In genomic region chr11:224424-224823, GRCh38 we compare ENCODE assay signal across 26 cellular contexts. TPM values are rescaled to one million over a fixed set of nuclear protein-coding genes. Genes with fewer than 3 reads are reported as not detected.
"Had no signal": no experiment of that assay in that cellular context is flagged by ENCODE, and none has a peak within 500 bp of the region (broad histone marks: within the 10 kb centered on the region; RNA-seq: fewer than 3 reads in every experiment).

No MANE protein-coding gene starts in this region.

- H3K4me1 ChIP-seq: colonic mucosa, left lung, psoas muscle, suprapubic skin, thyroid gland had no signal

- H3K4me3 ChIP-seq: colonic mucosa, heart right ventricle, left lung, psoas muscle, skin epidermis, suprapubic skin, thyroid gland had no signal

- H3K27me3 Mint-ChIP-seq: naive thymus-derived CD4-positive, alpha-beta T cell; type B pancreatic cell had no signal

- H3K9me3 ChIP-seq: colonic mucosa, heart right ventricle, left lung, neutrophil, psoas muscle, suprapubic skin, thyroid gland had no signal

- H3K27ac ChIP-seq: colonic mucosa, left lung, neutrophil, psoas muscle, skin epidermis, suprapubic skin, thyroid gland had no signal

- H3K27me3 ChIP-seq: colonic mucosa, heart right ventricle, left lung, neutrophil, suprapubic skin, thyroid gland had no signal

- DNase-seq: cerebellar nuclear complex; colonic mucosa; dermis blood vessel endothelial cell; erythroblast; heart right ventricle; hypothalamus; left lung; mesendoderm; naive thymus-derived CD4-positive, alpha-beta T cell; nephron progenitor cell; retina; stimulated activated naive CD4-positive, alpha-beta T cell; thyroid gland had no signal

- H3K27ac Mint-ChIP-seq: naive thymus-derived CD4-positive, alpha-beta T cell; nephron progenitor cell; type B pancreatic cell had no signal

- H3K36me3 ChIP-seq: colonic mucosa, left lung had no signal

- H3K4me3 Mint-ChIP-seq: naive thymus-derived CD4-positive, alpha-beta T cell; nephron progenitor cell; type B pancreatic cell had no signal

- ATAC-seq: left lung; naive thymus-derived CD4-positive, alpha-beta T cell; sciatic nerve had no signal

- H3K4me1 Mint-ChIP-seq: nephron progenitor cell had no signal

- H3K9me3 Mint-ChIP-seq: naive thymus-derived CD4-positive, alpha-beta T cell; nephron progenitor cell; type B pancreatic cell had no signal

RNA-seq across cellular contexts. Expression of gene SCGB1C1, which starts 31.5 kb away (rescaled TPM):
- total RNA-seq: colonic mucosa; dermis blood vessel endothelial cell; endothelial cell of umbilical vein; fibroblast of lung; frontal cortex; glomerular endothelial cell; heart right ventricle; left lung; lung microvascular endothelial cell; mononuclear cell; naive thymus-derived CD4-positive, alpha-beta T cell; osteoblast; psoas muscle; sciatic nerve; suprapubic skin; thyroid gland had no signal
- polyA plus RNA-seq: endothelial cell of umbilical vein; fibroblast of lung; heart right ventricle; naive thymus-derived CD4-positive, alpha-beta T cell; psoas muscle had no signal
